Comparison of ENCODE assay signal across 22 cellular contexts in the genomic region with DNA sequence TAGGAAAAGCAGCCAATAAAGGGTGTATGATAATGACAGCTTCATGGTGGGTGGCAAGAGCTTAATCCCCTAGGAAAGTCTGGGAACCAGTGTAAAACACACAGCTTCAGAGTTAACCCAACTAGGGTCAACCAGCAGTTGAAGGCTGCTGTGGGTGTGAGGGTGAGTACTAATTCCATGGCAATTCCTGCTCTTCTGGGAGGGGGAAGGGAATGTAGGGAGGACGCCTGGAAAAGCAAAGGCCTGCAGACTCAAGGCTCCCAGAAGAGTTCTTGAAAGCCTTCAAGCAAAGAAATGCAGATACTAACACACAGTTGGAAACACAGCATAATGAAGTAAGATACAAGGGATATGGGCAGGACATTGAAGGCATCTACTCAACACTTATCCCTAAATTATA.
"Had no signal": no experiment of that assay in that cellular context is flagged by ENCODE, and none has a peak within 500 bp of the region (broad histone marks: within the 10 kb centered on the region; RNA-seq: fewer than 3 reads in every experiment).

No MANE protein-coding gene starts in this region.

- H3K9me3 ChIP-seq: heart right ventricle, right lobe of liver, upper lobe of right lung had no signal

- ATAC-seq: natural killer cell treated with Interleukin-12 subunit alpha and Interleukin-12 subunit beta and Interleukin-15 and Interleukin-18, amount 100 ng/mL, for 72 hours; stimulated activated naive B cell treated with anti-CD40 and anti-IgM and Interleukin-4, amounts not matched to agents 10 μg/mL and 1 μg/mL and 100 μg/mL, for 72 hours; T-cell; upper lobe of right lung had no signal

- H3K4me1 Mint-ChIP-seq: activated naive CD8-positive, alpha-beta T cell treated with anti-CD3 and anti-CD28 coated beads for 36 hours; stimulated activated naive B cell treated with anti-CD40 and anti-IgM and Interleukin-4, amounts not matched to agents 10 μg/mL and 1 μg/mL and 100 μg/mL, for 72 hours; T-cell had no signal

- H3K4me1 ChIP-seq: parathyroid adenoma, right lobe of liver, upper lobe of right lung had no signal

- H3K27me3 ChIP-seq: cardiac muscle cell, heart right ventricle, right lobe of liver, upper lobe of right lung had no signal

- H3K27ac Mint-ChIP-seq: activated naive CD8-positive, alpha-beta T cell treated with anti-CD3 and anti-CD28 coated beads for 36 hours; natural killer cell treated with Interleukin-12 subunit alpha and Interleukin-12 subunit beta and Interleukin-15 and Interleukin-18, amount 100 ng/mL, for 72 hours; stimulated activated naive B cell treated with anti-CD40 and anti-IgM and Interleukin-4, amounts not matched to agents 10 μg/mL and 1 μg/mL and 100 μg/mL, for 72 hours; T-cell; T-helper 2 cell treated with Interferon-gamma antibody and Interleukin-4, amounts not matched to agents 5 μg/mL and 100 μg/mL, for 36 hours had no signal

- H3K4me3 Mint-ChIP-seq: activated naive CD8-positive, alpha-beta T cell treated with anti-CD3 and anti-CD28 coated beads for 36 hours; natural killer cell treated with Interleukin-12 subunit alpha and Interleukin-12 subunit beta and Interleukin-15 and Interleukin-18, amount 100 ng/mL, for 72 hours; stimulated activated naive B cell treated with anti-CD40 and anti-IgM and Interleukin-4, amounts not matched to agents 10 μg/mL and 1 μg/mL and 100 μg/mL, for 72 hours; T-cell; T-helper 2 cell treated with Interferon-gamma antibody and Interleukin-4, amounts not matched to agents 5 μg/mL and 100 μg/mL, for 36 hours had no signal

- H3K4me3 ChIP-seq: cardiac muscle cell, heart right ventricle, right lobe of liver, skin epidermis, upper lobe of right lung had no signal

- H3K27ac ChIP-seq: cardiac muscle cell, parathyroid adenoma, right lobe of liver, skin epidermis, upper lobe of right lung, WERI-Rb-1 had no signal

- DNase-seq: activated CD8-positive, alpha-beta memory T cell treated with anti-CD3 and anti-CD28 coated beads for 24 hours; activated CD8-positive, alpha-beta memory T cell treated with anti-CD3 and anti-CD28 coated beads, Interleukin-2, amount 50 U/mL, for 48 hours; activated naive CD4-positive, alpha-beta T cell treated with Interleukin-2 at 50 U/mL for 16 hours; activated naive CD8-positive, alpha-beta T cell treated with anti-CD3 and anti-CD28 coated beads for 36 hours; activated T-cell treated with anti-CD3 and anti-CD28 coated beads, Interleukin-2, amount 50 U/mL, for 48 hours; effector CD4-positive, alpha-beta T cell; erythroblast; heart right ventricle; kidney glomerular epithelial cell; left ventricle myocardium superior; nucleus accumbens; right lobe of liver; stimulated activated CD8-positive, alpha-beta memory T cell treated with anti-CD3 and anti-CD28 coated beads, Interleukin-4, amount 100 ng/mL, for 48 hours; stimulated activated naive B cell treated with anti-CD40 and anti-IgM and Interleukin-4, amounts not matched to agents 10 μg/mL and 1 μg/mL and 100 μg/mL, for 72 hours; T-cell; upper lobe of right lung; WERI-Rb-1 had no signal

- H3K9me3 Mint-ChIP-seq: activated naive CD8-positive, alpha-beta T cell treated with anti-CD3 and anti-CD28 coated beads for 36 hours; natural killer cell treated with Interleukin-12 subunit alpha and Interleukin-12 subunit beta and Interleukin-15 and Interleukin-18, amount 100 ng/mL, for 72 hours; stimulated activated naive B cell treated with anti-CD40 and anti-IgM and Interleukin-4, amounts not matched to agents 10 μg/mL and 1 μg/mL and 100 μg/mL, for 72 hours; T-cell; T-helper 2 cell treated with Interferon-gamma antibody and Interleukin-4, amounts not matched to agents 5 μg/mL and 100 μg/mL, for 36 hours had no signal

- H3K36me3 ChIP-seq: cardiac muscle cell, heart right ventricle, right lobe of liver, upper lobe of right lung had no signal
